1 cellular context compared by ENCODE assay signal in the genomic region with DNA sequence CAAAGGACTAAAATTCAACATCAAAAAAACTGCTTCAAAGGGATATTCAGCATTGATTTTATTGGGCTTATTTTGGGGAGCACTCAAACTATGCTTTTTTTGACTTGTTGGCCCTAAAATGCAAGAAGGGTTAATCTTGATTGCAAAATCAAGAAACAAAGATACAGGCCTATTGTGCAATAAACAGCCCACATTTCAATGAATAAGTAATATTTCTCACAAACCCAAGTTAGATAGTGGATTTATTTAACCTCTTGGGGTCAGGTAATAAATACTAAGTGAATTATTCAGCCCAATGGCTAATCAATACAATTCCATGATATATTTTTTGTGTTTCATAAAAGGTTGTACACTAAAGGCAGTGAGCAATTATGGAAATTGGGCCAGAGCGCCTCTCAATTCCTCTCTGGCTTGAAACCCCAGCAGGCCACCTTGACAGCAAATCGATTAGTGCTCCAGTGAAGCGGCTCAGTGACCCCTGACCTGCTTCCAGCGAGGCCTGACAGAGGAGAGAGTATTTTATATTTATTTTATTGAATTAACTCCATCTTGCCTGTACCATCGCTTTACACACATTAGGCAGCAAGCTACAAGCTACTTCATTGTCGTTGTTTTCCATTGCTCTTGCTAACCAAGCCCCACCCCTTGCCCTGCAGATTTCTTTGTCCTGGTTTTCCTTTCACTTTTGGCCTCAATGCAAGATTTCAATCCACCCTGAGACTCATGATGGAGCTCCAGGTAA.
TF ChIP-seq lines count a peak whose summit lies in the region.

No MANE protein-coding gene starts in this region.

TF ChIP-seq in SK-N-SH treated with all-trans-retinoic acid at 6 μM for 48 hours, 23 proteins besides CTCF, POLR2A, EP300 and RAD21 (continued from another document):
- TF ChIP-seq, protein P1, sequence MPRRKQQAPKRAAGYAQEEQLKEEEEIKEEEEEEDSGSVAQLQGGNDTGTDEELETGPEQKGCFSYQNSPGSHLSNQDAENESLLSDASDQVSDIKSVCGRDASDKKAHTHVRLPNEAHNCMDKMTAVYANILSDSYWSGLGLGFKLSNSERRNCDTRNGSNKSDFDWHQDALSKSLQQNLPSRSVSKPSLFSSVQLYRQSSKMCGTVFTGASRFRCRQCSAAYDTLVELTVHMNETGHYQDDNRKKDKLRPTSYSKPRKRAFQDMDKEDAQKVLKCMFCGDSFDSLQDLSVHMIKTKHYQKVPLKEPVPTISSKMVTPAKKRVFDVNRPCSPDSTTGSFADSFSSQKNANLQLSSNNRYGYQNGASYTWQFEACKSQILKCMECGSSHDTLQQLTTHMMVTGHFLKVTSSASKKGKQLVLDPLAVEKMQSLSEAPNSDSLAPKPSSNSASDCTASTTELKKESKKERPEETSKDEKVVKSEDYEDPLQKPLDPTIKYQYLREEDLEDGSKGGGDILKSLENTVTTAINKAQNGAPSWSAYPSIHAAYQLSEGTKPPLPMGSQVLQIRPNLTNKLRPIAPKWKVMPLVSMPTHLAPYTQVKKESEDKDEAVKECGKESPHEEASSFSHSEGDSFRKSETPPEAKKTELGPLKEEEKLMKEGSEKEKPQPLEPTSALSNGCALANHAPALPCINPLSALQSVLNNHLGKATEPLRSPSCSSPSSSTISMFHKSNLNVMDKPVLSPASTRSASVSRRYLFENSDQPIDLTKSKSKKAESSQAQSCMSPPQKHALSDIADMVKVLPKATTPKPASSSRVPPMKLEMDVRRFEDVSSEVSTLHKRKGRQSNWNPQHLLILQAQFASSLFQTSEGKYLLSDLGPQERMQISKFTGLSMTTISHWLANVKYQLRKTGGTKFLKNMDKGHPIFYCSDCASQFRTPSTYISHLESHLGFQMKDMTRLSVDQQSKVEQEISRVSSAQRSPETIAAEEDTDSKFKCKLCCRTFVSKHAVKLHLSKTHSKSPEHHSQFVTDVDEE (CRISPR knock-in tag; IDR thresholded peaks at IDR 0.05), result no peak
